Comparison of ENCODE assay signal across 24 cellular contexts in the genomic region with DNA sequence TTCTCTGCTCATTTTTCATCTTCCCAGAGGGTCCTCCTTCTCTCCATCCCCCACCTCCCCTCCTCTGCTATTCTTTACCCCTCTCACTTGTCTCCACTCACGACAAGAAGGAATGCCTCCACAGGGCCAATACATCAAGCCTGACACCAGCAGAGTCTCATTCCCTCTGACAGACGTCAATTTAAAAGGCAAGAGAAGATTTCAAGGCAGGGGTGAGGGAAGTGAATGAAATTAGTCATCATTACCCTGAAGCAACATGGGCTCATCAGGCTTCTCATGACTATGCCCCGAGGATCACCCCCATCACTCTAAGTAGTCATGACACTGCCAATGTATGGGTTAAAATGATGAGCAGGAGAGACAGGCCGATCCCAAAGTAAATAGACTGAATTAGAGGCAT.
"Had no signal": no experiment of that assay in that cellular context is flagged by ENCODE, and none has a peak within 500 bp of the region (broad histone marks: within the 10 kb centered on the region; RNA-seq: fewer than 3 reads in every experiment).

No MANE protein-coding gene starts in this region.

- H3K4me1 ChIP-seq: colonic mucosa had no signal

- H3K27me3 ChIP-seq: colonic mucosa, dorsolateral prefrontal cortex, esophagus squamous epithelium, gastroesophageal sphincter, tibial artery had no signal

- H3K9me3 ChIP-seq: colonic mucosa, esophagus squamous epithelium, mucosa of descending colon, tibial artery had no signal

- DNase-seq: activated B cell treated with CpG ODN at 0.5 μM for 24 hours; activated CD4-positive, alpha-beta T cell treated with anti-CD3 and anti-CD28 coated beads for 36 hours; activated CD4-positive, alpha-beta T cell treated with anti-CD3 and anti-CD28 coated beads, Interleukin-2, amount 50 U/mL, for 4 hours; activated CD8-positive, alpha-beta memory T cell treated with anti-CD3 and anti-CD28 coated beads for 24 hours; activated CD8-positive, alpha-beta memory T cell treated with anti-CD3 and anti-CD28 coated beads, Interleukin-2, amount 50 U/mL, for 4 hours; activated naive CD4-positive, alpha-beta T cell treated with Interleukin-2 at 50 U/mL for 16 hours; activated naive CD8-positive, alpha-beta T cell treated with anti-CD3 and anti-CD28 coated beads for 36 hours; activated T-cell treated with anti-CD3 and anti-CD28 coated beads, Interleukin-2, amount 50 U/mL, for 4 hours; colonic mucosa; dorsolateral prefrontal cortex; esophagus squamous epithelium; head of caudate nucleus; hypothalamus; islet precursor cell; left colon; mesenchymal stem cell; mucosa of descending colon; nephron progenitor cell; occipital lobe; stimulated activated CD4-positive, alpha-beta T cell treated with anti-CD3 and anti-CD28 coated beads, Interleukin-4, amount 100 ng/mL, for 4 hours; stimulated activated naive CD8-positive, alpha-beta T cell treated with anti-CD3 and anti-CD28 coated beads, Interleukin-15, amount 100 ng/mL, for 72 hours; T-cell; tibial artery had no signal

- H3K4me3 ChIP-seq: colonic mucosa, dorsolateral prefrontal cortex, esophagus squamous epithelium, gastroesophageal sphincter, mucosa of descending colon, tibial artery had no signal

- ATAC-seq: activated CD4-positive, alpha-beta T cell treated with anti-CD3 and anti-CD28 coated beads for 36 hours; activated T-cell treated with anti-CD3 and anti-CD28 coated beads, Interleukin-2, amount 50 U/mL, for 4 hours; gastroesophageal sphincter; left colon; mucosa of descending colon; T-cell had no signal

- H3K36me3 ChIP-seq: colonic mucosa, esophagus squamous epithelium, gastroesophageal sphincter, tibial artery had no signal

- H3K27ac ChIP-seq: colonic mucosa, dorsolateral prefrontal cortex, esophagus squamous epithelium, gastroesophageal sphincter, tibial artery had no signal
